Comparison of ENCODE assay signal across 22 cellular contexts in genomic region chr6:152318278-152318677, GRCh38.
DNase-seq lines count a peak whose midpoint lies in the region; TF ChIP-seq lines count a peak whose summit lies in the region.
"Had no signal": no experiment of that assay in that cellular context is flagged by ENCODE, and none has a peak within 500 bp of the region (broad histone marks: within the 10 kb centered on the region; RNA-seq: fewer than 3 reads in every experiment).

No MANE protein-coding gene starts in this region.

- TF ChIP-seq CTCF in HFFc6 (IDR thresholded peaks at IDR 0.05) (no peak), left ventricle myocardium inferior (IDR thresholded peaks at IDR 0.05; ENCODE audit: borderline replicate concordance) (no peak), sigmoid colon (IDR thresholded peaks at IDR 0.05) (no peak), transverse colon (IDR thresholded peaks at IDR 0.05) (no peak)

- in situ Hi-C loops in transverse colon (cut with MboI; ENCODE audit: low pct_ligation_motif_present in 1 of 4, low pct_unique_long_range_greater_than_20kb in 1 of 4, low sequenced_read_pairs in 3 of 4), result no loop called here

- H3K4me3 ChIP-seq in left ventricle myocardium inferior (peak overlapping the region; percentile 43), skeletal muscle satellite cell (ENCODE audit: low read length) (no peak overlapping the region), sigmoid colon (no peak overlapping the region), transverse colon (no peak overlapping the region)
- H3K4me3 ChIP-seq: K562 had no signal

- peaks cover 53% of the 10 kb centered on the region for H3K4me1 Mint-ChIP-seq in HFFc6 (ENCODE audit: low read depth)

- WGBS in sigmoid colon, 2 donors, result 74 to 81% methylated on average over 4 of the region's 4 CpGs
- 72 to 79% methylated on average over 4 of the region's 4 CpGs for WGBS in transverse colon (ENCODE audit: low coverage in 1 of 2), 2 donors

- intact Hi-C loops in left ventricle myocardium inferior (cut with micrococcal nuclease), result no loop called here
- intact Hi-C loops in sigmoid colon (cut with DNase I), result no loop called here
- intact Hi-C loops in transverse colon (cut with DNase I; ENCODE audit: low total_unique reads), result no loop called here

- H3K4me3 Mint-ChIP-seq in HFFc6, result no peak overlapping the region
- H3K4me3 Mint-ChIP-seq: activated naive CD8-positive, alpha-beta T cell treated with anti-CD3 and anti-CD28 coated beads, Interleukin-2, amount 50 U/mL, for 24 hours; central memory CD8-positive, alpha-beta T cell; effector memory CD8-positive, alpha-beta T cell had no signal

- peaks cover 54% of the 10 kb centered on the region for H3K4me1 ChIP-seq in left ventricle myocardium inferior
- peaks cover 31% of the 10 kb centered on the region for H3K4me1 ChIP-seq in skeletal muscle satellite cell (ENCODE audit: control insufficient read depth, insufficient read depth, low read length)
- no peaks in the 10 kb centered on the region for H3K4me1 ChIP-seq in sigmoid colon
- H3K4me1 ChIP-seq in transverse colon, result no peaks in the 10 kb centered on the region

- peaks cover 66% of the 10 kb centered on the region for H3K36me3 Mint-ChIP-seq in HFFc6 (ENCODE audit: low read depth)

- TF ChIP-seq POLR2A in sigmoid colon (IDR thresholded peaks at IDR 0.05), result no peak
- TF ChIP-seq POLR2A in transverse colon (IDR thresholded peaks at IDR 0.05), result no peak

- H3K27ac Mint-ChIP-seq in HFFc6, result peak overlapping the region; percentile 50; the same call in 1 of the 2 replicates
- H3K27ac Mint-ChIP-seq: activated naive CD8-positive, alpha-beta T cell treated with anti-CD3 and anti-CD28 coated beads, Interleukin-2, amount 50 U/mL, for 24 hours; activated T-helper 2 cell treated with anti-CD3 and anti-CD28 coated beads, Interferon-gamma antibody, Interleukin-2, Interleukin-4, amounts not matched to agents 10 μg/mL and 5 μg/mL and 100 μg/mL, durations not matched to agents 14 hours and 24 hours and 36 hours had no signal

- H3K36me3 ChIP-seq in left ventricle myocardium inferior (peaks cover 72% of the 10 kb centered on the region), skeletal muscle satellite cell (ENCODE audit: insufficient read depth, low read length) (peaks cover 74% of the 10 kb centered on the region), sigmoid colon (peaks cover 12 to 92% (median 46%) of the 10 kb centered on the region in 4 donors), transverse colon (peaks cover 0 to under 1% (median under 1%) of the 10 kb centered on the region in 4 donors)

- peak overlapping the region; percentile 24 for H3K9ac ChIP-seq in skeletal muscle satellite cell (ENCODE audit: low read depth, low read length)

- H3K9me3 Mint-ChIP-seq in HFFc6, result no peaks in the 10 kb centered on the region
- H3K9me3 Mint-ChIP-seq: activated naive CD8-positive, alpha-beta T cell treated with anti-CD3 and anti-CD28 coated beads, Interleukin-2, amount 50 U/mL, for 24 hours; activated T-helper 2 cell treated with anti-CD3 and anti-CD28 coated beads, Interferon-gamma antibody, Interleukin-2, Interleukin-4, amounts not matched to agents 10 μg/mL and 5 μg/mL and 100 μg/mL, durations not matched to agents 14 hours and 24 hours and 36 hours; central memory CD8-positive, alpha-beta T cell; effector memory CD8-positive, alpha-beta T cell had no signal

- H3K27me3 ChIP-seq in left ventricle myocardium inferior (ENCODE audit: low read depth) (no peaks in the 10 kb centered on the region), skeletal muscle satellite cell (ENCODE audit: control insufficient read depth, insufficient read depth, low read length) (no peaks in the 10 kb centered on the region), sigmoid colon (no peaks in the 10 kb centered on the region), transverse colon (no peaks in the 10 kb centered on the region)
- H3K27me3 ChIP-seq: foreskin keratinocyte, neutrophil had no signal

- DNase-seq in HFFc6 (no peak), dermis microvascular lymphatic vessel endothelial cell (ENCODE audit: low read depth in 2 of 2) (peak; percentile 9 to 51), left ventricle myocardium inferior (no peak), cortex of kidney (lab: John Stamatoyannopoulos, UW) (no peak), sigmoid colon (no peak), middle frontal gyrus (ENCODE audit: extremely low spot score, low spot score) (no peak), transverse colon (no peak)
- DNase-seq: activated CD4-positive, alpha-beta T cell treated with anti-CD3 and anti-CD28 coated beads for 48 hours; activated naive CD8-positive, alpha-beta T cell treated with anti-CD3 and anti-CD28 coated beads, Interleukin-2, amount 50 U/mL, for 24 hours; DND-41; effector memory CD8-positive, alpha-beta T cell; foreskin keratinocyte; left cardiac atrium; NCI-H1048; NCI-H2029 treated with DMSO at 0.1 percent for 48 hours; NCI-H524; SW 1271 had no signal

- H3K27ac ChIP-seq in left ventricle myocardium inferior (replicated peaks), result peak overlapping the region; percentile 82
- H3K27ac ChIP-seq in sigmoid colon, result peak overlapping the region in 1 of 4 donors; percentile 55
- H3K27ac ChIP-seq in transverse colon, result peak overlapping the region in 1 of 4 donors; percentile 3
- H3K27ac ChIP-seq: foreskin keratinocyte, neutrophil had no signal

- H3K9me3 ChIP-seq in left ventricle myocardium inferior (replicated peaks), result no peaks in the 10 kb centered on the region
- no peaks in the 10 kb centered on the region for H3K9me3 ChIP-seq in skeletal muscle satellite cell (replicated peaks; ENCODE audit: low read length)
- H3K9me3 ChIP-seq in sigmoid colon, result no peaks in the 10 kb centered on the region
- H3K9me3 ChIP-seq in transverse colon, result no peaks in the 10 kb centered on the region
- H3K9me3 ChIP-seq: neutrophil had no signal

- H3K27me3 Mint-ChIP-seq in HFFc6 (ENCODE audit: insufficient read depth), result no peaks in the 10 kb centered on the region
- H3K27me3 Mint-ChIP-seq: activated naive CD8-positive, alpha-beta T cell treated with anti-CD3 and anti-CD28 coated beads, Interleukin-2, amount 50 U/mL, for 24 hours; central memory CD8-positive, alpha-beta T cell; effector memory CD8-positive, alpha-beta T cell had no signal

- TF ChIP-seq EP300 in sigmoid colon (IDR thresholded peaks at IDR 0.05) (no peak), transverse colon (IDR thresholded peaks at IDR 0.05; ENCODE audit: low read depth) (no peak)

- H3K4me2 ChIP-seq in skeletal muscle satellite cell (ENCODE audit: low read length), result no peak overlapping the region

Comparison
In these comparisons a context has a peak if more than half of its experiments do, and no peak if none do; other contexts are left out.
1. DNase-seq: peak in dermis microvascular lymphatic vessel endothelial cell (2 of 2); none in HFFc6 (single experiment), left ventricle myocardium inferior (single experiment), cortex of kidney (single experiment), sigmoid colon (single experiment), middle frontal gyrus (single experiment) and transverse colon (single experiment).